Comparison of ENCODE assay signal across 2 cellular contexts in the genomic region with DNA sequence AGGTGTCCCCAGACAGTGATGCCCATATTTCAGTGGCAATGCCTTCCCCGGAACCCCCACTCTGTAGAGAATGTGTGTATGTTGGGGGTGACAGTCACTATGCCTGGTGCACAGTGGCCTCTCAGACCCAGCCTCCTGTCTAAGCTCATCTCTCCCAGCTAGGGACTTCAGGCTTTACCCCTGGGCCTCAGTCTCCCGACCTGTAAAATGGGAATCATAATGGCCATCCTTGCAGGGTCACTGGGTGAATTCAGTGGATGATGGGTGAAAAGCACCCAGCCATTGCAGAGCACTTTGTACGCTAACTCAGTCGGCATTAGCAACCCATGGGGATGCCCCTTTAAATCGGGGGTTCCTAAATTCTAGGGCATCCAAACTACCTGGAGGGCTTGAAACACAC.
TF ChIP-seq lines count a peak whose summit lies in the region.

No MANE protein-coding gene starts in this region.

TF ChIP-seq in HepG2, 621 proteins besides CTCF, POLR2A, EP300 and RAD21:
- TF ChIP-seq, protein P1, sequence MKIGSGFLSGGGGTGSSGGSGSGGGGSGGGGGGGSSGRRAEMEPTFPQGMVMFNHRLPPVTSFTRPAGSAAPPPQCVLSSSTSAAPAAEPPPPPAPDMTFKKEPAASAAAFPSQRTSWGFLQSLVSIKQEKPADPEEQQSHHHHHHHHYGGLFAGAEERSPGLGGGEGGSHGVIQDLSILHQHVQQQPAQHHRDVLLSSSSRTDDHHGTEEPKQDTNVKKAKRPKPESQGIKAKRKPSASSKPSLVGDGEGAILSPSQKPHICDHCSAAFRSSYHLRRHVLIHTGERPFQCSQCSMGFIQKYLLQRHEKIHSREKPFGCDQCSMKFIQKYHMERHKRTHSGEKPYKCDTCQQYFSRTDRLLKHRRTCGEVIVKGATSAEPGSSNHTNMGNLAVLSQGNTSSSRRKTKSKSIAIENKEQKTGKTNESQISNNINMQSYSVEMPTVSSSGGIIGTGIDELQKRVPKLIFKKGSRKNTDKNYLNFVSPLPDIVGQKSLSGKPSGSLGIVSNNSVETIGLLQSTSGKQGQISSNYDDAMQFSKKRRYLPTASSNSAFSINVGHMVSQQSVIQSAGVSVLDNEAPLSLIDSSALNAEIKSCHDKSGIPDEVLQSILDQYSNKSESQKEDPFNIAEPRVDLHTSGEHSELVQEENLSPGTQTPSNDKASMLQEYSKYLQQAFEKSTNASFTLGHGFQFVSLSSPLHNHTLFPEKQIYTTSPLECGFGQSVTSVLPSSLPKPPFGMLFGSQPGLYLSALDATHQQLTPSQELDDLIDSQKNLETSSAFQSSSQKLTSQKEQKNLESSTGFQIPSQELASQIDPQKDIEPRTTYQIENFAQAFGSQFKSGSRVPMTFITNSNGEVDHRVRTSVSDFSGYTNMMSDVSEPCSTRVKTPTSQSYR (CRISPR knock-in tag; IDR thresholded peaks at IDR 0.05; ENCODE audit: borderline replicate concordance) = no peak
- TF ChIP-seq EEA1 (CRISPR knock-in tag; IDR thresholded peaks at IDR 0.05; ENCODE audit: borderline replicate concordance) (no peak), TCF12 (IDR thresholded peaks at IDR 0.05) (no peak), TCF12 (CRISPR knock-in tag; IDR thresholded peaks at IDR 0.05) (no peak), ZNF629 (CRISPR knock-in tag; conservative IDR thresholded peaks at IDR 0.05) (peak; percentile 67)

TF ChIP-seq in H1, 55 proteins besides CTCF, POLR2A, EP300 and RAD21:
- TF ChIP-seq CREB1 (IDR thresholded peaks at IDR 0.05) (no peak), BCL11A (IDR thresholded peaks at IDR 0.05; ENCODE audit: low read depth in 2 of 2, low read length in 2 of 2) (no peak), NRF1 (IDR thresholded peaks at IDR 0.05; ENCODE audit: low read depth, low read length) (no peak)
